In genomic region chr15:42705336-42705735, GRCh38 we compare ENCODE assay signal across 15 cellular contexts. TPM values are rescaled to one million over a fixed set of nuclear protein-coding genes. Genes with fewer than 3 reads are reported as not detected.
DNase-seq lines count a peak whose midpoint lies in the region; ATAC-seq and TF ChIP-seq lines count a peak whose summit lies in the region.
"Had no signal": no experiment of that assay in that cellular context is flagged by ENCODE, and none has a peak within 500 bp of the region (broad histone marks: within the 10 kb centered on the region; RNA-seq: fewer than 3 reads in every experiment).

No MANE protein-coding gene starts in this region.

- no peak overlapping the region for H3K27ac Mint-ChIP-seq in activated CD4-positive, alpha-beta memory T cell treated with anti-CD3 and anti-CD28 coated beads, Interleukin-2, amount 10 ng/mL, durations not matched to agents 7 days and 5 days
- H3K27ac Mint-ChIP-seq in activated CD4-positive, alpha-beta memory T cell treated with anti-CD3 and anti-CD28 coated beads for 36 hours: no peak overlapping the region
- H3K27ac Mint-ChIP-seq in nephron progenitor cell: peak overlapping the region; percentile 49
- H3K27ac Mint-ChIP-seq in activated naive CD4-positive, alpha-beta T cell treated with anti-CD3 and anti-CD28 coated beads for 36 hours: no peak overlapping the region
- H3K27ac Mint-ChIP-seq: B cell; CD4-positive, alpha-beta T cell; CD8-positive, alpha-beta T cell had no signal

- POLR2A ChIA-PET in activated CD4-positive, alpha-beta memory T cell treated with anti-CD3 and anti-CD28 coated beads, Interleukin-2, amount 10 ng/mL, durations not matched to agents 7 days and 5 days (lab: Charles Lee): no interaction called here
- POLR2A ChIA-PET in activated CD4-positive, alpha-beta memory T cell treated with anti-CD3 and anti-CD28 coated beads for 36 hours (lab: Charles Lee): no interaction called here

- CTCF ChIA-PET in activated CD4-positive, alpha-beta memory T cell treated with anti-CD3 and anti-CD28 coated beads, Interleukin-2, amount 10 ng/mL, durations not matched to agents 7 days and 5 days (lab: Charles Lee): interaction anchor here (1.1 to 6.5 kb wide), 6 partner anchors 35 to 499 kb away, joined by 3 to 52 read pairs (median 4); no protein-coding TSS in a partner anchor
- CTCF ChIA-PET in activated CD4-positive, alpha-beta memory T cell treated with anti-CD3 and anti-CD28 coated beads for 36 hours (lab: Charles Lee): interaction anchor here (1.0 to 4.9 kb wide), 7 partner anchors 10 to 499 kb away, joined by 3 to 57 read pairs (median 4); no protein-coding TSS in a partner anchor
- CTCF ChIA-PET in activated naive CD4-positive, alpha-beta T cell treated with anti-CD3 and anti-CD28 coated beads for 36 hours (lab: Charles Lee): interaction anchor here (0.6 to 1.6 kb wide), 6 partner anchors 13 to 356 kb away, joined by 3 to 8 read pairs (median 4); no protein-coding TSS in a partner anchor

- no peak for TF ChIP-seq CTCF in nephron progenitor cell (IDR thresholded peaks at IDR 0.05)

- H3K4me1 Mint-ChIP-seq in activated CD4-positive, alpha-beta memory T cell treated with anti-CD3 and anti-CD28 coated beads, Interleukin-2, amount 10 ng/mL, durations not matched to agents 7 days and 5 days: peaks cover 7% of the 10 kb centered on the region
- H3K4me1 Mint-ChIP-seq in activated CD4-positive, alpha-beta memory T cell treated with anti-CD3 and anti-CD28 coated beads for 36 hours (ENCODE audit: low read depth): no peaks in the 10 kb centered on the region
- H3K4me1 Mint-ChIP-seq in nephron progenitor cell: no peaks in the 10 kb centered on the region
- peaks cover 6% of the 10 kb centered on the region for H3K4me1 Mint-ChIP-seq in activated naive CD4-positive, alpha-beta T cell treated with anti-CD3 and anti-CD28 coated beads for 36 hours (ENCODE audit: low read depth)
- H3K4me1 Mint-ChIP-seq: B cell had no signal

- H3K4me3 Mint-ChIP-seq in activated CD4-positive, alpha-beta memory T cell treated with anti-CD3 and anti-CD28 coated beads, Interleukin-2, amount 10 ng/mL, durations not matched to agents 7 days and 5 days: no peak overlapping the region
- no peak overlapping the region for H3K4me3 Mint-ChIP-seq in activated CD4-positive, alpha-beta memory T cell treated with anti-CD3 and anti-CD28 coated beads for 36 hours
- H3K4me3 Mint-ChIP-seq in nephron progenitor cell: no peak overlapping the region
- no peak overlapping the region for H3K4me3 Mint-ChIP-seq in activated naive CD4-positive, alpha-beta T cell treated with anti-CD3 and anti-CD28 coated beads for 36 hours
- H3K4me3 Mint-ChIP-seq: B cell; CD4-positive, alpha-beta T cell; CD8-positive, alpha-beta T cell had no signal

- peak; percentile 11 for DNase-seq in activated CD4-positive, alpha-beta memory T cell treated with anti-CD3 and anti-CD28 coated beads, Interleukin-2, amount 10 ng/mL, durations not matched to agents 7 days and 5 days
- no peak for DNase-seq in activated CD4-positive, alpha-beta memory T cell treated with anti-CD3 and anti-CD28 coated beads for 36 hours
- peak; percentile 21 for DNase-seq in ecto neural progenitor cell (ENCODE audit: low spot score)
- no peak for DNase-seq in nephron progenitor cell
- no peak for DNase-seq in activated naive CD4-positive, alpha-beta T cell treated with anti-CD3 and anti-CD28 coated beads for 36 hours
- DNase-seq: 8988T; AML-193; Caco-2; Calu3; CD4-positive, alpha-beta T cell; DMS79 treated with DMSO at 0.1 percent for 48 hours; GF-D8 had no signal

- H3K9me3 Mint-ChIP-seq in activated CD4-positive, alpha-beta memory T cell treated with anti-CD3 and anti-CD28 coated beads, Interleukin-2, amount 10 ng/mL, durations not matched to agents 7 days and 5 days: no peaks in the 10 kb centered on the region
- H3K9me3 Mint-ChIP-seq in activated CD4-positive, alpha-beta memory T cell treated with anti-CD3 and anti-CD28 coated beads for 36 hours: no peaks in the 10 kb centered on the region
- peaks cover 11% of the 10 kb centered on the region for H3K9me3 Mint-ChIP-seq in nephron progenitor cell
- no peaks in the 10 kb centered on the region for H3K9me3 Mint-ChIP-seq in activated naive CD4-positive, alpha-beta T cell treated with anti-CD3 and anti-CD28 coated beads for 36 hours
- H3K9me3 Mint-ChIP-seq: CD4-positive, alpha-beta T cell; CD8-positive, alpha-beta T cell had no signal

- intact Hi-C loops in activated CD4-positive, alpha-beta memory T cell treated with anti-CD3 and anti-CD28 coated beads for 36 hours (cut with micrococcal nuclease): loop anchor here (2.0 kb wide), 1 partner anchor 499 kb away; no protein-coding TSS in a partner anchor
- intact Hi-C loops in activated naive CD4-positive, alpha-beta T cell treated with anti-CD3 and anti-CD28 coated beads for 36 hours (cut with micrococcal nuclease): no loop called here

- H3K36me3 Mint-ChIP-seq in activated CD4-positive, alpha-beta memory T cell treated with anti-CD3 and anti-CD28 coated beads, Interleukin-2, amount 10 ng/mL, durations not matched to agents 7 days and 5 days (ENCODE audit: low read depth): no peaks in the 10 kb centered on the region
- H3K36me3 Mint-ChIP-seq in activated CD4-positive, alpha-beta memory T cell treated with anti-CD3 and anti-CD28 coated beads for 36 hours: peaks cover 5% of the 10 kb centered on the region
- peaks cover 32% of the 10 kb centered on the region for H3K36me3 Mint-ChIP-seq in nephron progenitor cell (ENCODE audit: low read depth)
- H3K36me3 Mint-ChIP-seq in activated naive CD4-positive, alpha-beta T cell treated with anti-CD3 and anti-CD28 coated beads for 36 hours (ENCODE audit: low read depth): no peaks in the 10 kb centered on the region

- no peaks in the 10 kb centered on the region for H3K27me3 Mint-ChIP-seq in activated CD4-positive, alpha-beta memory T cell treated with anti-CD3 and anti-CD28 coated beads, Interleukin-2, amount 10 ng/mL, durations not matched to agents 7 days and 5 days
- H3K27me3 Mint-ChIP-seq in activated CD4-positive, alpha-beta memory T cell treated with anti-CD3 and anti-CD28 coated beads for 36 hours: no peaks in the 10 kb centered on the region
- H3K27me3 Mint-ChIP-seq in nephron progenitor cell (ENCODE audit: low read depth, poor library complexity): peaks cover 7% of the 10 kb centered on the region
- H3K27me3 Mint-ChIP-seq in activated naive CD4-positive, alpha-beta T cell treated with anti-CD3 and anti-CD28 coated beads for 36 hours (ENCODE audit: low read depth): no peaks in the 10 kb centered on the region
- H3K27me3 Mint-ChIP-seq: B cell; CD4-positive, alpha-beta T cell had no signal

- no peak for ATAC-seq in HG03196 (IDR thresholded peaks at IDR 0.05; ENCODE audit: unreplicated experiment)

RNA-seq across cellular contexts. Expression of gene CDAN1, which starts 31.6 kb away (rescaled TPM):
- total RNA-seq in activated CD4-positive, alpha-beta memory T cell treated with anti-CD3 and anti-CD28 coated beads, Interleukin-2, amount 10 ng/mL, durations not matched to agents 7 days and 5 days: 10 to 100 TPM; 22.1 to 26.2 TPM
- 10 to 100 TPM; 20.9 to 21.0 TPM for total RNA-seq in activated CD4-positive, alpha-beta memory T cell treated with anti-CD3 and anti-CD28 coated beads for 36 hours
- 10 to 100 TPM; 19.9 to 21.9 TPM for total RNA-seq in activated naive CD4-positive, alpha-beta T cell treated with anti-CD3 and anti-CD28 coated beads for 36 hours

Comparison
In these comparisons a context has a peak if more than half of its experiments do, and no peak if none do; other contexts are left out.
1. DNase-seq: peak in activated CD4-positive, alpha-beta memory T cell treated with anti-CD3 and anti-CD28 coated beads, Interleukin-2, amount 10 ng/mL, durations not matched to agents 7 days and 5 days (single experiment) and ecto neural progenitor cell (single experiment); none in activated CD4-positive, alpha-beta memory T cell treated with anti-CD3 and anti-CD28 coated beads for 36 hours (single experiment), nephron progenitor cell (single experiment) and activated naive CD4-positive, alpha-beta T cell treated with anti-CD3 and anti-CD28 coated beads for 36 hours (single experiment).